Comparison of ENCODE assay signal across 1 cellular context in the genomic region with DNA sequence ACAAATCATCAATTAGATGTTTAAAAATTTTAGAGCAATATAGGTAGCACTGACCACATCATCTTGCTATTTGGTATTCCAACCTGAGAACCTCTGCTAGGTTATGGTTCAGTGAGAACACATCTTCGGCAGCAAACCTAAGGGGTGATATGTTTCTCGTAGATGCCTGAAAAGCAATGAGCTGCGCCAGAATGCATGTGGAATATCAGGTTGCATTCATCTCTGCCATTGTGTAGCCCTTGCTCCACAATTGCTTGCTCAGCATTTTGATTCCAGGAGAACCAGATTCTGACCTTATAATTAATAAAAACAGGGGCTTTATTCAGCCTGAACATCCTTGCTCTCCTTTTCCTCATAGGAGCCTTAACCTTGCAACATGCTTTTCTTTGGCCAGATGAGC.
A peak's percentile ranks its signal among the peaks of the same experiment; 100 is the strongest.
TF ChIP-seq lines count a peak whose summit lies in the region.

No MANE protein-coding gene starts in this region.

TF ChIP-seq in K562, 482 proteins besides CTCF, POLR2A, EP300 and RAD21 (continued from another document):
- TF ChIP-seq ZNF133 (CRISPR knock-in tag; IDR thresholded peaks at IDR 0.05) (no peak), ZC3H8 (IDR thresholded peaks at IDR 0.05) (no peak), DPF2 (IDR thresholded peaks at IDR 0.05) (no peak), MGA (IDR thresholded peaks at IDR 0.05) (no peak), SMARCC2 (IDR thresholded peaks at IDR 0.05; ENCODE audit: low read depth) (no peak), IFI16 (CRISPR knock-in tag; IDR thresholded peaks at IDR 0.05) (no peak), ARID3A (IDR thresholded peaks at IDR 0.05; ENCODE audit: borderline replicate concordance, low read depth, low read length) (no peak), POLR2B (IDR thresholded peaks at IDR 0.05; ENCODE audit: low read depth, partially characterized antibody) (no peak), NCOR1 (IDR thresholded peaks at IDR 0.05) (no peak), ZNF316 (IDR thresholded peaks at IDR 0.05) (peak; percentile 31; the same call in 1 of the 2 replicates), ZNF695 (CRISPR knock-in tag; IDR thresholded peaks at IDR 0.05) (no peak), MAFK (IDR thresholded peaks at IDR 0.05; ENCODE audit: low read length) (peak; percentile 67)
